ENCODE assay signal across 13 cellular contexts in the genomic region with DNA sequence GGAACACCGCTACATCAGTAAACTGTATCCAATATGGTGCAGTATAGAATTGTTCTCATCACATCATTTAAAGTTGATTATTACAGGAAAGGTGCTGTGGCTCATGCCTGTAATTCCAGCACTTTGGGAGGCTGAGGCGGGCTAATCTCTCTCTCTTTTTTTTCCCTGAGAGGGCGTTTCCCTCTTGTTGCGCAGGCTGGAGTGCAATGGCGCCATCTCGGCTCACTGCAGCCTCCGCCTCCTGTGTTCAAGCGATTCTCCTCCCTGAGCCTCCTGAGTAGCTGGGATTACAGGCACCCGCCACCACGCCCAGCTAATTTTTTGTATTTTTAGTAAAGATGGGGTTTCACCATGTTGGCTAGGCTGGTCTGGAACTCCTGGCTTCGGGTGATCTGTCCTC. TPM values are rescaled to one million over a fixed set of nuclear protein-coding genes. Genes with fewer than 3 reads are reported as not detected.
A peak's percentile ranks its signal among the peaks of the same experiment; 100 is the strongest.
DNase-seq lines count a peak whose midpoint lies in the region; ATAC-seq and TF ChIP-seq lines count a peak whose summit lies in the region.
"Not testable (repeated sequence)": the region's sequence is repeated elsewhere in the genome, so short reads cannot be mapped to it uniquely, and the experiment has no call there.
"Had no signal": no experiment of that assay in that cellular context is flagged by ENCODE, and none has a peak within 500 bp of the region (broad histone marks: within the 10 kb centered on the region; RNA-seq: fewer than 3 reads in every experiment).

No MANE protein-coding gene starts in this region.

- 99% methylated on average over 11 of the region's 11 CpGs for WGBS in right cardiac atrium

- H3K4me1 Mint-ChIP-seq in activated T-cell treated with anti-CD3 and anti-CD28 coated beads, Interleukin-2, amount 50 U/mL, for 4 hours (ENCODE audit: low read depth), result peaks cover 55% of the 10 kb centered on the region
- peaks cover 29% of the 10 kb centered on the region for H3K4me1 Mint-ChIP-seq in nephron progenitor cell

- not testable (repeated sequence) for H3K9ac ChIP-seq in BLaER1 treated with 17β-estradiol and CSF1 and Interleukin-3, amounts not matched to agents 10 nM and 100 nM; HUES6 (ENCODE audit: low read length); SK-N-MC (ENCODE audit: insufficient read length); stomach smooth muscle (ENCODE audit: low read length in 2 of 2)

- ATAC-seq in activated T-cell treated with anti-CD3 and anti-CD28 coated beads, Interleukin-2, amount 50 U/mL, for 4 hours; right cardiac atrium: not testable (repeated sequence)

- H3K4me2 ChIP-seq in BLaER1 treated with 17β-estradiol and CSF1 and Interleukin-3, amounts not matched to agents 10 nM and 100 nM, result peak overlapping the region; percentile 81 to 95 (median 89)

- not testable (repeated sequence) for H3K27ac Mint-ChIP-seq in nephron progenitor cell

- intact Hi-C loops in breast epithelium (cut with DNase I; ENCODE audit: low total_unique reads); right cardiac atrium (cut with DNase I): not testable (repeated sequence)

- not testable (repeated sequence) for H3K27me3 Mint-ChIP-seq in activated T-cell treated with anti-CD3 and anti-CD28 coated beads, Interleukin-2, amount 50 U/mL, for 4 hours (ENCODE audit: low read depth); nephron progenitor cell (ENCODE audit: low read depth, poor library complexity)

- not testable (repeated sequence) for H3K9me3 Mint-ChIP-seq in activated T-cell treated with anti-CD3 and anti-CD28 coated beads, Interleukin-2, amount 50 U/mL, for 4 hours
- H3K9me3 Mint-ChIP-seq in nephron progenitor cell, result peaks cover 18% of the 10 kb centered on the region

- H4K20me1 ChIP-seq in BLaER1 treated with 17β-estradiol and CSF1 and Interleukin-3, amounts not matched to agents 10 nM and 100 nM, result not testable (repeated sequence)

- H3K4me3 Mint-ChIP-seq in activated T-cell treated with anti-CD3 and anti-CD28 coated beads, Interleukin-2, amount 50 U/mL, for 4 hours, result peak overlapping the region; percentile 93
- H3K4me3 Mint-ChIP-seq in nephron progenitor cell, result peak overlapping the region; percentile 93

- not testable (repeated sequence) for H3K9me3 ChIP-seq in BLaER1 treated with 17β-estradiol and CSF1 and Interleukin-3, amounts not matched to agents 10 nM and 100 nM (replicated peaks in 1 of 11); HUES6 (ENCODE audit: control insufficient read depth, insufficient read depth, low read depth, low read length); SK-N-MC (ENCODE audit: low read depth, low read length); breast epithelium; right cardiac atrium (ENCODE audit: control insufficient read depth, low read length); stomach smooth muscle (ENCODE audit: control insufficient read depth in 2 of 2, low read length in 2 of 2)

- H3K4me1 ChIP-seq in BLaER1 treated with 17β-estradiol and CSF1 and Interleukin-3, amounts not matched to agents 10 nM and 100 nM, result peaks cover 15 to 45% (median 24%) of the 10 kb centered on the region in 10 experiments
- not testable (repeated sequence) for H3K4me1 ChIP-seq in HUES6 (ENCODE audit: control insufficient read depth, insufficient read depth, low read length); breast epithelium; right cardiac atrium (ENCODE audit: control insufficient read depth, insufficient read depth, low read length); stomach smooth muscle (ENCODE audit: control insufficient read depth, insufficient read depth, low read length)

- H3K36me3 ChIP-seq in BLaER1 treated with 17β-estradiol and CSF1 and Interleukin-3, amounts not matched to agents 10 nM and 100 nM, result peaks cover 21 to 40% (median 32%) of the 10 kb centered on the region in 11 experiments; a peak in 21 of 22 replicates
- not testable (repeated sequence) for H3K36me3 ChIP-seq in HUES6 (ENCODE audit: control insufficient read depth, insufficient read depth, low read length); SK-N-MC (ENCODE audit: insufficient read depth, low read length); breast epithelium; stomach smooth muscle (ENCODE audit: control insufficient read depth in 2 of 2, insufficient read depth in 2 of 2, low read length in 2 of 2)

- H3K4me3 ChIP-seq in BLaER1 treated with 17β-estradiol and CSF1 and Interleukin-3, amounts not matched to agents 10 nM and 100 nM, result peak overlapping the region in 9 of 10 experiments; percentile 74 to 82 (median 78); a peak in 11 of 20 replicates
- H3K4me3 ChIP-seq in HUES6 (ENCODE audit: low read depth, low read length), result peak overlapping the region; percentile 64; the same call in 1 of the 2 replicates
- H3K4me3 ChIP-seq in SK-N-MC, result peak overlapping the region; percentile 82; the same call in 1 of the 2 replicates
- peak overlapping the region in 2 of 3 donors; percentile 82 to 92 for H3K4me3 ChIP-seq in breast epithelium
- peak overlapping the region; percentile 87 for H3K4me3 ChIP-seq in right cardiac atrium (ENCODE audit: low read length)
- peak overlapping the region; percentile 92 to 97 for H3K4me3 ChIP-seq in stomach smooth muscle (ENCODE audit: low read length in 2 of 2)

- TF ChIP-seq POLR2A in breast epithelium (IDR thresholded peaks at IDR 0.05), result not testable (repeated sequence)

- H3K36me3 Mint-ChIP-seq in activated T-cell treated with anti-CD3 and anti-CD28 coated beads, Interleukin-2, amount 50 U/mL, for 4 hours (ENCODE audit: insufficient read depth), result peaks cover 22% of the 10 kb centered on the region
- H3K36me3 Mint-ChIP-seq in nephron progenitor cell (ENCODE audit: low read depth), result peaks cover 46% of the 10 kb centered on the region

- not testable (repeated sequence) for DNase-seq in SK-N-MC (ENCODE audit: low read depth, low spot score); activated T-cell treated with anti-CD3 and anti-CD28 coated beads, Interleukin-2, amount 50 U/mL, for 4 hours; breast epithelium (ENCODE audit: low spot score in 2 of 2); right cardiac atrium; nephron progenitor cell

- H3K27ac ChIP-seq in BLaER1 treated with 17β-estradiol and CSF1 and Interleukin-3, amounts not matched to agents 10 nM and 100 nM, result peak overlapping the region in 2 of 11 experiments; percentile 95 to 96; a peak in 6 of 22 replicates
- not testable (repeated sequence) for H3K27ac ChIP-seq in HUES6 (ENCODE audit: low read depth, low read length); SK-N-MC; breast epithelium; right cardiac atrium (ENCODE audit: low read length); stomach smooth muscle (ENCODE audit: low read length)

- not testable (repeated sequence) for TF ChIP-seq CTCF in breast epithelium (IDR thresholded peaks at IDR 0.05); nephron progenitor cell (IDR thresholded peaks at IDR 0.05)

- H3K27me3 ChIP-seq in BLaER1 treated with 17β-estradiol and CSF1 and Interleukin-3, amounts not matched to agents 10 nM and 100 nM; HUES6 (ENCODE audit: control insufficient read depth, insufficient read depth, low read length); breast epithelium; right cardiac atrium (ENCODE audit: control insufficient read depth, insufficient read depth); stomach smooth muscle (ENCODE audit: control insufficient read depth in 1 of 2, insufficient read depth in 2 of 2, low read length in 2 of 2): not testable (repeated sequence)

RNA-seq across cellular contexts. Expression of gene COMMD10, which starts 1.5 kb away (rescaled TPM):
- 10 to 100 TPM; 19.1 to 22.9 (median 19.6) TPM for total RNA-seq in activated T-cell treated with anti-CD3 and anti-CD28 coated beads, Interleukin-2, amount 50 U/mL, for 4 hours
- 10 to 100 TPM; 37.6 to 57.8 (median 54.1) TPM for total RNA-seq in breast epithelium
- 10 to 100 TPM; 30.3 to 42.5 (median 35.8) TPM for total RNA-seq in right cardiac atrium
- 36.6 TPM for polyA plus RNA-seq in right cardiac atrium

RNA-seq across cellular contexts. Expression of gene ARL14EPL, which starts 54.0 kb away (rescaled TPM):
- not detected for total RNA-seq in activated T-cell treated with anti-CD3 and anti-CD28 coated beads, Interleukin-2, amount 50 U/mL, for 4 hours
- total RNA-seq in breast epithelium, result not detected
- not detected for total RNA-seq in right cardiac atrium
- not detected for polyA plus RNA-seq in right cardiac atrium
- total RNA-seq: foreskin keratinocyte, left colon, mucosa of descending colon, SK-MEL-5, upper lobe of left lung had no signal
- polyA plus RNA-seq: foreskin keratinocyte had no signal
